Comparison of ENCODE assay signal across 9 cellular contexts in genomic region chr5:155728857-155729683, GRCh38.
A peak's percentile ranks its signal among the peaks of the same experiment; 100 is the strongest.
DNase-seq lines count a peak whose midpoint lies in the region; ATAC-seq and TF ChIP-seq lines count a peak whose summit lies in the region.
"Had no signal": no experiment of that assay in that cellular context is flagged by ENCODE, and none has a peak within 500 bp of the region (broad histone marks: within the 10 kb centered on the region; RNA-seq: fewer than 3 reads in every experiment).

No MANE protein-coding gene starts in this region.

- H4K20me1 ChIP-seq in GM23338 (replicated peaks; ENCODE audit: insufficient read depth), result peaks cover 5% of the 10 kb centered on the region; the same call in 1 of the 2 replicates

- H3K9ac ChIP-seq in iPS-18a (ENCODE audit: low read length) (no peak overlapping the region), skeletal muscle tissue (ENCODE audit: low read depth in 1 of 3, low read length in 3 of 3) (peak overlapping the region; percentile 57 to 87 (median 63))

- DNase-seq in GM23338 (ENCODE audit: low spot score) (peak; percentile 77), NCI-H2196 (lab: John Stamatoyannopoulos, UW; ENCODE audit: unreplicated experiment) (no peak), MV-4-11 (lab: John Stamatoyannopoulos, UW) (no peak)
- no peak for DNase-seq in activated T-helper 1 cell treated with anti-CD3 and anti-CD28 coated beads, Interleukin-12 subunit alpha, Interleukin-12 subunit beta, Interleukin-2, Interleukin-4 antibody, amounts not matched to agents 30 ng/mL and 10 ng/mL and 1 ng/mL, durations not matched to agents 14 hours and 24 hours and 36 hours (ENCODE audit: low spot score)
- DNase-seq in activated naive CD4-positive, alpha-beta T cell treated with Interleukin-2 at 50 U/mL for 16 hours, result no peak
- DNase-seq: NK-92 treated with Interleukin-12 subunit alpha and Interleukin-12 subunit beta, amount 100 ng/mL, for 24 hours had no signal

- intact Hi-C loops in activated T-helper 1 cell treated with anti-CD3 and anti-CD28 coated beads, Interleukin-12 subunit alpha, Interleukin-12 subunit beta, Interleukin-2, Interleukin-4 antibody, amounts not matched to agents 30 ng/mL and 10 ng/mL and 1 ng/mL, durations not matched to agents 14 hours and 24 hours and 36 hours (cut with micrococcal nuclease), result loop anchor here (5.0 kb wide), 1 partner anchor 1257 kb away; no protein-coding TSS in a partner anchor

- ATAC-seq in GM23338 (peak; percentile 63), GM21737 (IDR thresholded peaks at IDR 0.05; ENCODE audit: unreplicated experiment) (no peak)

- peaks cover 2% of the 10 kb centered on the region; the same call in 1 of the 3 replicates for H3K9me3 Mint-ChIP-seq in GM23338
- H3K9me3 Mint-ChIP-seq in activated T-helper 1 cell treated with anti-CD3 and anti-CD28 coated beads, Interleukin-12 subunit alpha, Interleukin-12 subunit beta, Interleukin-2, Interleukin-4 antibody, amounts not matched to agents 30 ng/mL and 10 ng/mL and 1 ng/mL, durations not matched to agents 14 hours and 24 hours and 36 hours, result peaks cover 4% of the 10 kb centered on the region

- H3K27ac ChIP-seq in GM23338 (ENCODE audit: low read depth), result no peak overlapping the region
- H3K27ac ChIP-seq in iPS-18a (ENCODE audit: low read length), result no peak overlapping the region
- peak overlapping the region; percentile 59 for H3K27ac ChIP-seq in skeletal muscle tissue (ENCODE audit: low read depth, low read length)

- H3K36me3 ChIP-seq in GM23338 (ENCODE audit: insufficient read depth) (no peaks in the 10 kb centered on the region), iPS-18a (ENCODE audit: control insufficient read depth, low read depth, low read length) (no peaks in the 10 kb centered on the region), skeletal muscle tissue (ENCODE audit: control insufficient read depth in 3 of 3, insufficient read depth in 3 of 3, low read length in 3 of 3) (no peaks in the 10 kb centered on the region)

- peaks cover 6% of the 10 kb centered on the region for H3K4me1 Mint-ChIP-seq in GM23338
- H3K4me1 Mint-ChIP-seq in activated T-helper 1 cell treated with anti-CD3 and anti-CD28 coated beads, Interleukin-12 subunit alpha, Interleukin-12 subunit beta, Interleukin-2, Interleukin-4 antibody, amounts not matched to agents 30 ng/mL and 10 ng/mL and 1 ng/mL, durations not matched to agents 14 hours and 24 hours and 36 hours (ENCODE audit: low read depth), result no peaks in the 10 kb centered on the region

- H3K27me3 ChIP-seq in GM23338 (ENCODE audit: insufficient read depth) (peaks cover 96% of the 10 kb centered on the region), iPS-18a (ENCODE audit: control insufficient read depth, insufficient read depth, low read length) (peaks cover 95% of the 10 kb centered on the region), skeletal muscle tissue (ENCODE audit: control insufficient read depth in 3 of 3, insufficient read depth in 3 of 3, low read length in 3 of 3) (peaks cover 5 to 32% (median 9%) of the 10 kb centered on the region in 3 donors)

- no peaks in the 10 kb centered on the region for H3K79me2 ChIP-seq in GM23338 (replicated peaks; ENCODE audit: insufficient read depth)

- peak in 1 of 2 experiments; percentile 43; a peak in 2 of 4 replicates for TF ChIP-seq CTCF in GM23338 (conservative IDR thresholded peaks at IDR 0.05; ENCODE audit: low read depth in 2 of 2)

- H3K4me3 ChIP-seq in GM23338 (peak overlapping the region; percentile 89), iPS-18a (ENCODE audit: low read length) (peak overlapping the region; percentile 59), skeletal muscle tissue (ENCODE audit: low read length in 3 of 3) (peak overlapping the region; percentile 69 to 77 (median 73))

- H3K4me1 ChIP-seq in GM23338 (ENCODE audit: insufficient read depth) (peaks cover 5% of the 10 kb centered on the region), iPS-18a (ENCODE audit: control insufficient read depth, low read depth, low read length) (peaks cover 5% of the 10 kb centered on the region), skeletal muscle tissue (ENCODE audit: control insufficient read depth in 3 of 3, insufficient read depth in 3 of 3, low read length in 3 of 3) (peaks cover 28 to 47% (median 44%) of the 10 kb centered on the region in 3 donors)

- H3K27me3 Mint-ChIP-seq in GM23338 (ENCODE audit: insufficient read depth, low read depth, poor library complexity), result peaks cover 60% of the 10 kb centered on the region
- H3K27me3 Mint-ChIP-seq in activated T-helper 1 cell treated with anti-CD3 and anti-CD28 coated beads, Interleukin-12 subunit alpha, Interleukin-12 subunit beta, Interleukin-2, Interleukin-4 antibody, amounts not matched to agents 30 ng/mL and 10 ng/mL and 1 ng/mL, durations not matched to agents 14 hours and 24 hours and 36 hours (ENCODE audit: insufficient read depth), result peaks cover 42% of the 10 kb centered on the region

- no peaks in the 10 kb centered on the region for H3K36me3 Mint-ChIP-seq in GM23338 (ENCODE audit: low read depth)
- H3K36me3 Mint-ChIP-seq in activated T-helper 1 cell treated with anti-CD3 and anti-CD28 coated beads, Interleukin-12 subunit alpha, Interleukin-12 subunit beta, Interleukin-2, Interleukin-4 antibody, amounts not matched to agents 30 ng/mL and 10 ng/mL and 1 ng/mL, durations not matched to agents 14 hours and 24 hours and 36 hours (ENCODE audit: low read depth), result no peaks in the 10 kb centered on the region

- no peaks in the 10 kb centered on the region for H3F3A ChIP-seq in GM23338 (replicated peaks; ENCODE audit: low read depth)

- no peaks in the 10 kb centered on the region for H3K9me2 ChIP-seq in GM23338 (ENCODE audit: insufficient read depth)

- peak overlapping the region; percentile 97 for H3K4me2 ChIP-seq in GM23338

- no peak overlapping the region for H3K27ac Mint-ChIP-seq in GM23338
- peak overlapping the region; percentile 42 for H3K27ac Mint-ChIP-seq in activated T-helper 1 cell treated with anti-CD3 and anti-CD28 coated beads, Interleukin-12 subunit alpha, Interleukin-12 subunit beta, Interleukin-2, Interleukin-4 antibody, amounts not matched to agents 30 ng/mL and 10 ng/mL and 1 ng/mL, durations not matched to agents 14 hours and 24 hours and 36 hours

- H3K4me3 Mint-ChIP-seq in GM23338, result peak overlapping the region; percentile 78
- no peak overlapping the region for H3K4me3 Mint-ChIP-seq in activated T-helper 1 cell treated with anti-CD3 and anti-CD28 coated beads, Interleukin-12 subunit alpha, Interleukin-12 subunit beta, Interleukin-2, Interleukin-4 antibody, amounts not matched to agents 30 ng/mL and 10 ng/mL and 1 ng/mL, durations not matched to agents 14 hours and 24 hours and 36 hours

- peak overlapping the region; percentile 100 for H2AFZ ChIP-seq in GM23338

- H3K9me3 ChIP-seq in iPS-18a (ENCODE audit: control insufficient read depth, low read depth, low read length), result no peaks in the 10 kb centered on the region
- H3K9me3 ChIP-seq in skeletal muscle tissue (ENCODE audit: control insufficient read depth in 3 of 3, low read length in 3 of 3), result no peaks in the 10 kb centered on the region
